ENCODE assay signal across 31 cellular contexts in the genomic region with DNA sequence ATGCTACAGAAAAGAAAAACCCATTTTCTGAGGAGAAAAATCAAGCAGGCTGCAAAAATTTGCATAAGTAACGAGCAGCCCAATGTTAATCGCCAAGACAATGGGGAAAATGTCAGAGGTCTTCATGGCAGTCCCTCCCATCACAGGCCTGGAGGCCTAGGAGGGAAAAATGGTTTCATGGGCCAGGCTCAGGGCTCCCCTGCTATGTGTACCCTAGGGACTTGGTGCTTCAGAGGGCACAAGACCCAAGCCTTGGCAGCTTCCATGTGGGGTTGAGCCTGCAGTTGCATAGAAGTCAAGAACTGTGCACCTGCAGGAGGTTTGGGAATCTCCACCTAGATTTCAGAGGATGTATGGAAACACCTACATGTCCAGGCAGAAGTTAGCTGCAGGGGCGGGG.
"Had no signal": no experiment of that assay in that cellular context is flagged by ENCODE, and none has a peak within 500 bp of the region (broad histone marks: within the 10 kb centered on the region; RNA-seq: fewer than 3 reads in every experiment).

No MANE protein-coding gene starts in this region.

- H3K36me3 ChIP-seq: neutrophil, ovary had no signal

- H3K27ac ChIP-seq: heart left ventricle, left lung, lower lobe of right lung, neural progenitor cell, neutrophil, ovary, right atrium auricular region, skin epidermis, stomach, suprapubic skin, thoracic aorta, tibial artery, upper lobe of right lung had no signal

- DNase-seq: heart left ventricle; hypothalamus; immature natural killer cell; kidney; left colon; left lung; lower lobe of right lung; mammary epithelial cell; mesenchymal stem cell; naive B cell; natural killer cell; nephron progenitor cell; occipital lobe; ovary; stimulated activated CD4-positive, alpha-beta T cell treated with anti-CD3 and anti-CD28 coated beads, Interleukin-1b, Interleukin-23, amount 100 ng/mL, for 48 hours; stimulated activated CD4-positive, alpha-beta T cell treated with anti-CD3 and anti-CD28 coated beads, Interleukin-2, amount 100 ng/mL, for 48 hours; stimulated activated CD4-positive, alpha-beta T cell treated with anti-CD3 and anti-CD28 coated beads, Interleukin-4, amount 100 ng/mL, for 4 hours; stimulated activated CD8-positive, alpha-beta memory T cell treated with anti-CD3 and anti-CD28 coated beads, Interleukin-4, amount 100 ng/mL, for 48 hours; stimulated activated naive CD4-positive, alpha-beta T cell treated with Interleukin-2 at 50 U/mL for 16 hours; stomach; tibial artery; trophoblast cell; upper lobe of right lung had no signal

- H3K9ac ChIP-seq: neural progenitor cell had no signal

- FAIRE-seq: islet of Langerhans, kidney, urothelium cell line had no signal

- H3K4me3 ChIP-seq: heart left ventricle, left lung, lower lobe of right lung, neural progenitor cell, ovary, right atrium auricular region, skin epidermis, stomach, suprapubic skin, thoracic aorta, tibial artery, upper lobe of right lung had no signal

- H3K4me1 ChIP-seq: left lung, lower lobe of right lung, neural progenitor cell, right atrium auricular region, stomach, suprapubic skin, tibial artery, upper lobe of right lung had no signal

- H2AFZ ChIP-seq: neural progenitor cell had no signal

- H3K4me2 ChIP-seq: neural progenitor cell had no signal

- H3K9me3 ChIP-seq: neutrophil, ovary, thoracic aorta, tibial artery, upper lobe of right lung had no signal

- H3K27me3 ChIP-seq: heart left ventricle, left lung, neural progenitor cell, neutrophil, ovary, right atrium auricular region, stomach, suprapubic skin, tibial artery, upper lobe of right lung had no signal
